Comparison of ENCODE assay signal across 1 cellular context in the genomic region with DNA sequence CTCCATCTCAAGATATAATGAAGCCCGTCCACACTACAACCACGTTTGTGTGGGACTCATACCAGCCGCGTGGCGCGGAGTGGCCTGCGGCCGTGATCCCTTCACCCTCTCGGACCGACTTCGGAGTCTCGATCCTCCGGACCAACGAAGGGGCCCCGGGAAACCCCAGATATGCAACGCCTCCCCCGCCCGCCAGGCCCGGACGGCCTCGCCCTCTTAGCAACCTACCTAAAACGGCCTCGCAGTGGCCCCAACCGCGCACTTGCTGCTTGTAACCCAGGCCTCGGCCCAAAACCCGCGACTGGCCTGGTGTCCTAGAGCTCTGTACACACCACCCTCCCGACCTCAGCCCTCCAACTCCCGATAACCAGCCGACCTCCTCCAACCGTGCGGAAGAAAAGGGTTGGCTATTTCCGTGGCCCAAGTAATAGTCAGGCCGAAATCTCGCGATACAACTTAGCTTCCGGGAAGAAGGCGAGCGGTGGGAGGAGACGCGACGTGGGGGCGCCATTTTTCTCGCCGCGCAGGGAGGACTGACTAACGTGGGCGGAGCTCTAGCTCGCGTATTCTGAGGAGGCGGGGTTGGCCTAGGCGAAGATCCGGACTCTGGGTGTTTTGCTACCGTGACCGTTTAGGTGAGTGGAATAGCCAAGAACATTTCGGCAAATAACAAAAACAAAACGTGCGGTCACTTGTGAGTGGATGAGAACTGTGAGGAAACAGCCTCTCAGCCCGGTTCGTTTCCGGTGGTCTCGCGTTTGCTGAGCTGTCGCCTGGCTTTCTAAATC.
TF ChIP-seq lines count a peak whose summit lies in the region.

A gene (plus strand): TSS at position 579 of the 788 bp plus-strand sequence. CDS start 5,722 bp downstream, outside the sequence.
A gene with protein sequence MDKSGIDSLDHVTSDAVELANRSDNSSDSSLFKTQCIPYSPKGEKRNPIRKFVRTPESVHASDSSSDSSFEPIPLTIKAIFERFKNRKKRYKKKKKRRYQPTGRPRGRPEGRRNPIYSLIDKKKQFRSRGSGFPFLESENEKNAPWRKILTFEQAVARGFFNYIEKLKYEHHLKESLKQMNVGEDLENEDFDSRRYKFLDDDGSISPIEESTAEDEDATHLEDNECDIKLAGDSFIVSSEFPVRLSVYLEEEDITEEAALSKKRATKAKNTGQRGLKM (minus strand): TSS at position 402 of the 788 bp plus-strand sequence. CDS start 2,191 bp downstream, outside the sequence.

TF ChIP-seq in HepG2, 621 proteins besides CTCF, POLR2A, EP300 and RAD21 (continued from another document and continues in another):
- TF ChIP-seq, protein P1, sequence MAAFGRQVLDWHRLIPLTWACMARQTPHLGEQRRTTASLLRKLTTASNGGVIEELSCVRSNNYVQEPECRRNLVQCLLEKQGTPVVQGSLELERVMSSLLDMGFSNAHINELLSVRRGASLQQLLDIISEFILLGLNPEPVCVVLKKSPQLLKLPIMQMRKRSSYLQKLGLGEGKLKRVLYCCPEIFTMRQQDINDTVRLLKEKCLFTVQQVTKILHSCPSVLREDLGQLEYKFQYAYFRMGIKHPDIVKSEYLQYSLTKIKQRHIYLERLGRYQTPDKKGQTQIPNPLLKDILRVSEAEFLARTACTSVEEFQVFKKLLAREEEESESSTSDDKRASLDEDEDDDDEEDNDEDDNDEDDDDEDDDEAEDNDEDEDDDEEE (CRISPR knock-in tag; IDR thresholded peaks at IDR 0.05): no peak
- TF ChIP-seq SKI (IDR thresholded peaks at IDR 0.05; ENCODE audit: partially characterized antibody): no peak
- TF ChIP-seq, protein P2, sequence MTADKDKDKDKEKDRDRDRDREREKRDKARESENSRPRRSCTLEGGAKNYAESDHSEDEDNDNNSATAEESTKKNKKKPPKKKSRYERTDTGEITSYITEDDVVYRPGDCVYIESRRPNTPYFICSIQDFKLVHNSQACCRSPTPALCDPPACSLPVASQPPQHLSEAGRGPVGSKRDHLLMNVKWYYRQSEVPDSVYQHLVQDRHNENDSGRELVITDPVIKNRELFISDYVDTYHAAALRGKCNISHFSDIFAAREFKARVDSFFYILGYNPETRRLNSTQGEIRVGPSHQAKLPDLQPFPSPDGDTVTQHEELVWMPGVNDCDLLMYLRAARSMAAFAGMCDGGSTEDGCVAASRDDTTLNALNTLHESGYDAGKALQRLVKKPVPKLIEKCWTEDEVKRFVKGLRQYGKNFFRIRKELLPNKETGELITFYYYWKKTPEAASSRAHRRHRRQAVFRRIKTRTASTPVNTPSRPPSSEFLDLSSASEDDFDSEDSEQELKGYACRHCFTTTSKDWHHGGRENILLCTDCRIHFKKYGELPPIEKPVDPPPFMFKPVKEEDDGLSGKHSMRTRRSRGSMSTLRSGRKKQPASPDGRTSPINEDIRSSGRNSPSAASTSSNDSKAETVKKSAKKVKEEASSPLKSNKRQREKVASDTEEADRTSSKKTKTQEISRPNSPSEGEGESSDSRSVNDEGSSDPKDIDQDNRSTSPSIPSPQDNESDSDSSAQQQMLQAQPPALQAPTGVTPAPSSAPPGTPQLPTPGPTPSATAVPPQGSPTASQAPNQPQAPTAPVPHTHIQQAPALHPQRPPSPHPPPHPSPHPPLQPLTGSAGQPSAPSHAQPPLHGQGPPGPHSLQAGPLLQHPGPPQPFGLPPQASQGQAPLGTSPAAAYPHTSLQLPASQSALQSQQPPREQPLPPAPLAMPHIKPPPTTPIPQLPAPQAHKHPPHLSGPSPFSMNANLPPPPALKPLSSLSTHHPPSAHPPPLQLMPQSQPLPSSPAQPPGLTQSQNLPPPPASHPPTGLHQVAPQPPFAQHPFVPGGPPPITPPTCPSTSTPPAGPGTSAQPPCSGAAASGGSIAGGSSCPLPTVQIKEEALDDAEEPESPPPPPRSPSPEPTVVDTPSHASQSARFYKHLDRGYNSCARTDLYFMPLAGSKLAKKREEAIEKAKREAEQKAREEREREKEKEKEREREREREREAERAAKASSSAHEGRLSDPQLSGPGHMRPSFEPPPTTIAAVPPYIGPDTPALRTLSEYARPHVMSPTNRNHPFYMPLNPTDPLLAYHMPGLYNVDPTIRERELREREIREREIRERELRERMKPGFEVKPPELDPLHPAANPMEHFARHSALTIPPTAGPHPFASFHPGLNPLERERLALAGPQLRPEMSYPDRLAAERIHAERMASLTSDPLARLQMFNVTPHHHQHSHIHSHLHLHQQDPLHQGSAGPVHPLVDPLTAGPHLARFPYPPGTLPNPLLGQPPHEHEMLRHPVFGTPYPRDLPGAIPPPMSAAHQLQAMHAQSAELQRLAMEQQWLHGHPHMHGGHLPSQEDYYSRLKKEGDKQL (CRISPR knock-in tag; IDR thresholded peaks at IDR 0.05; ENCODE audit: low read depth): 0 out of 2 replicates have a peak, but pooled peaks have one; percentile 29
- no peak for TF ChIP-seq EEA1 (CRISPR knock-in tag; IDR thresholded peaks at IDR 0.05; ENCODE audit: borderline replicate concordance)
- TF ChIP-seq CHD4 (IDR thresholded peaks at IDR 0.05; ENCODE audit: borderline replicate concordance, low read length): no peak
- TF ChIP-seq ZNF263 (CRISPR knock-in tag; IDR thresholded peaks at IDR 0.05): peak; percentile 22; the same call in 1 of the 2 replicates
- TF ChIP-seq ZNF644 (CRISPR knock-in tag; IDR thresholded peaks at IDR 0.05; ENCODE audit: low read depth): no peak
- peak; percentile 70; the same call in 1 of the 2 replicates for TF ChIP-seq HOXA5 (CRISPR knock-in tag; IDR thresholded peaks at IDR 0.05)
- TF ChIP-seq ZNF883 (CRISPR knock-in tag; IDR thresholded peaks at IDR 0.05; ENCODE audit: not compliant biosample characterization): peak; percentile 95
- TF ChIP-seq MBNL3 (CRISPR knock-in tag; conservative IDR thresholded peaks at IDR 0.05): no peak
- TF ChIP-seq, protein P3, sequence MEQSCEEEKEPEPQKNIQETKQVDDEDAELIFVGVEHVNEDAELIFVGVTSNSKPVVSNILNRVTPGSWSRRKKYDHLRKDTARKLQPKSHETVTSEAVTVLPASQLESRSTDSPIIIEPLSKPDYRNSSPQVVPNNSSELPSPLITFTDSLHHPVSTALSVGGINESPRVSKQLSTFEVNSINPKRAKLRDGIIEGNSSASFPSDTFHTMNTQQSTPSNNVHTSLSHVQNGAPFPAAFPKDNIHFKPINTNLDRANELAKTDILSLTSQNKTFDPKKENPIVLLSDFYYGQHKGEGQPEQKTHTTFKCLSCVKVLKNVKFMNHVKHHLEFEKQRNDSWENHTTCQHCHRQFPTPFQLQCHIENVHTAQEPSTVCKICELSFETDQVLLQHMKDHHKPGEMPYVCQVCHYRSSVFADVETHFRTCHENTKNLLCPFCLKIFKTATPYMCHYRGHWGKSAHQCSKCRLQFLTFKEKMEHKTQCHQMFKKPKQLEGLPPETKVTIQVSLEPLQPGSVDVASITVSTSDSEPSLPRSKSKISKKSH (CRISPR knock-in tag; IDR thresholded peaks at IDR 0.05; ENCODE audit: borderline replicate concordance): no peak
- TF ChIP-seq ZNF850 (CRISPR knock-in tag; conservative IDR thresholded peaks at IDR 0.05): no peak
- TF ChIP-seq RARA (CRISPR knock-in tag; IDR thresholded peaks at IDR 0.05): peak; percentile 28; the same call in 1 of the 2 replicates
- TF ChIP-seq, protein P4, sequence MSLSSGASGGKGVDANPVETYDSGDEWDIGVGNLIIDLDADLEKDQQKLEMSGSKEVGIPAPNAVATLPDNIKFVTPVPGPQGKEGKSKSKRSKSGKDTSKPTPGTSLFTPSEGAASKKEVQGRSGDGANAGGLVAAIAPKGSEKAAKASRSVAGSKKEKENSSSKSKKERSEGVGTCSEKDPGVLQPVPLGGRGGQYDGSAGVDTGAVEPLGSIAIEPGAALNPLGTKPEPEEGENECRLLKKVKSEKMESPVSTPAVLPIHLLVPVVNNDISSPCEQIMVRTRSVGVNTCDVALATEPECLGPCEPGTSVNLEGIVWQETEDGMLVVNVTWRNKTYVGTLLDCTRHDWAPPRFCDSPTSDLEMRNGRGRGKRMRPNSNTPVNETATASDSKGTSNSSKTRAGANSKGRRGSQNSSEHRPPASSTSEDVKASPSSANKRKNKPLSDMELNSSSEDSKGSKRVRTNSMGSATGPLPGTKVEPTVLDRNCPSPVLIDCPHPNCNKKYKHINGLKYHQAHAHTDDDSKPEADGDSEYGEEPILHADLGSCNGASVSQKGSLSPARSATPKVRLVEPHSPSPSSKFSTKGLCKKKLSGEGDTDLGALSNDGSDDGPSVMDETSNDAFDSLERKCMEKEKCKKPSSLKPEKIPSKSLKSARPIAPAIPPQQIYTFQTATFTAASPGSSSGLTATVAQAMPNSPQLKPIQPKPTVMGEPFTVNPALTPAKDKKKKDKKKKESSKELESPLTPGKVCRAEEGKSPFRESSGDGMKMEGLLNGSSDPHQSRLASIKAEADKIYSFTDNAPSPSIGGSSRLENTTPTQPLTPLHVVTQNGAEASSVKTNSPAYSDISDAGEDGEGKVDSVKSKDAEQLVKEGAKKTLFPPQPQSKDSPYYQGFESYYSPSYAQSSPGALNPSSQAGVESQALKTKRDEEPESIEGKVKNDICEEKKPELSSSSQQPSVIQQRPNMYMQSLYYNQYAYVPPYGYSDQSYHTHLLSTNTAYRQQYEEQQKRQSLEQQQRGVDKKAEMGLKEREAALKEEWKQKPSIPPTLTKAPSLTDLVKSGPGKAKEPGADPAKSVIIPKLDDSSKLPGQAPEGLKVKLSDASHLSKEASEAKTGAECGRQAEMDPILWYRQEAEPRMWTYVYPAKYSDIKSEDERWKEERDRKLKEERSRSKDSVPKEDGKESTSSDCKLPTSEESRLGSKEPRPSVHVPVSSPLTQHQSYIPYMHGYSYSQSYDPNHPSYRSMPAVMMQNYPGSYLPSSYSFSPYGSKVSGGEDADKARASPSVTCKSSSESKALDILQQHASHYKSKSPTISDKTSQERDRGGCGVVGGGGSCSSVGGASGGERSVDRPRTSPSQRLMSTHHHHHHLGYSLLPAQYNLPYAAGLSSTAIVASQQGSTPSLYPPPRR (CRISPR knock-in tag; IDR thresholded peaks at IDR 0.05; ENCODE audit: borderline replicate concordance): peak; percentile 34; the same call in 1 of the 2 replicates
- TF ChIP-seq PRPF4 (IDR thresholded peaks at IDR 0.05; ENCODE audit: low read depth, low read length, poor library complexity, severe bottlenecking): no peak
- TF ChIP-seq ATF1 (CRISPR knock-in tag; IDR thresholded peaks at IDR 0.05): peak; percentile 27; the same call in 1 of the 2 replicates
- peak; percentile 74; the same call in 1 of the 2 replicates for TF ChIP-seq ISL2 (CRISPR knock-in tag; IDR thresholded peaks at IDR 0.05)
- TF ChIP-seq, protein P5, sequence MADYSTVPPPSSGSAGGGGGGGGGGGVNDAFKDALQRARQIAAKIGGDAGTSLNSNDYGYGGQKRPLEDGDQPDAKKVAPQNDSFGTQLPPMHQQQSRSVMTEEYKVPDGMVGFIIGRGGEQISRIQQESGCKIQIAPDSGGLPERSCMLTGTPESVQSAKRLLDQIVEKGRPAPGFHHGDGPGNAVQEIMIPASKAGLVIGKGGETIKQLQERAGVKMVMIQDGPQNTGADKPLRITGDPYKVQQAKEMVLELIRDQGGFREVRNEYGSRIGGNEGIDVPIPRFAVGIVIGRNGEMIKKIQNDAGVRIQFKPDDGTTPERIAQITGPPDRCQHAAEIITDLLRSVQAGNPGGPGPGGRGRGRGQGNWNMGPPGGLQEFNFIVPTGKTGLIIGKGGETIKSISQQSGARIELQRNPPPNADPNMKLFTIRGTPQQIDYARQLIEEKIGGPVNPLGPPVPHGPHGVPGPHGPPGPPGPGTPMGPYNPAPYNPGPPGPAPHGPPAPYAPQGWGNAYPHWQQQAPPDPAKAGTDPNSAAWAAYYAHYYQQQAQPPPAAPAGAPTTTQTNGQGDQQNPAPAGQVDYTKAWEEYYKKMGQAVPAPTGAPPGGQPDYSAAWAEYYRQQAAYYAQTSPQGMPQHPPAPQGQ (CRISPR knock-in tag; IDR thresholded peaks at IDR 0.05; ENCODE audit: borderline replicate concordance): no peak
- TF ChIP-seq TMF1 (CRISPR knock-in tag; IDR thresholded peaks at IDR 0.05; ENCODE audit: low read depth): no peak
- peak; percentile 95 for TF ChIP-seq RBM39 (IDR thresholded peaks at IDR 0.05; ENCODE audit: low read depth, low read length, poor library complexity, severe bottlenecking)
- peak; percentile 78; the same call in 1 of the 2 replicates for TF ChIP-seq ZNF605 (CRISPR knock-in tag; IDR thresholded peaks at IDR 0.05)
- TF ChIP-seq, protein P6, sequence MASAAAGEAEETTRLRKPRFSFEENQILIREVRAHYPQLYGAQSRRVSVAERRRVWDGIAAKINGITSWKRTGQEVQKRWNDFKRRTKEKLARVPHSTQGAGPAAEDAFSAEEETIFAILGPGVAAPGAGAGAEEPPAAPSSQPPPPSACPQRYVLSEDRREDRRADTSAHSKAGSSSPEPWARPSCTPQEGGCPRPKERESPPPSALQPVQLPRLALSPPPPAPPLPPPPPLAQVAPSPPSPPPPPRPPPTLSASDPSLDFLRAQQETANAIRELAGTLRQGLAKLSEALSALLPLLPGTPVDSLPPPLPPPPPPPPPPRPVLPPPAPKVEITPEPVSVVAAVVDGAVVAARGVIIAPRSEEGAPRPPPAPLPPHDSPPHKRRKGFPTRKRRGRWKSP (CRISPR knock-in tag; IDR thresholded peaks at IDR 0.05): peak; percentile 72; the same call in 1 of the 2 replicates
- peak; percentile 79 for TF ChIP-seq ERF (CRISPR knock-in tag; IDR thresholded peaks at IDR 0.05)
- TF ChIP-seq SNRNP70 (IDR thresholded peaks at IDR 0.05; ENCODE audit: low read depth, low read length): no peak
- TF ChIP-seq RBAK (CRISPR knock-in tag; IDR thresholded peaks at IDR 0.05): no peak
- TF ChIP-seq, protein P7, sequence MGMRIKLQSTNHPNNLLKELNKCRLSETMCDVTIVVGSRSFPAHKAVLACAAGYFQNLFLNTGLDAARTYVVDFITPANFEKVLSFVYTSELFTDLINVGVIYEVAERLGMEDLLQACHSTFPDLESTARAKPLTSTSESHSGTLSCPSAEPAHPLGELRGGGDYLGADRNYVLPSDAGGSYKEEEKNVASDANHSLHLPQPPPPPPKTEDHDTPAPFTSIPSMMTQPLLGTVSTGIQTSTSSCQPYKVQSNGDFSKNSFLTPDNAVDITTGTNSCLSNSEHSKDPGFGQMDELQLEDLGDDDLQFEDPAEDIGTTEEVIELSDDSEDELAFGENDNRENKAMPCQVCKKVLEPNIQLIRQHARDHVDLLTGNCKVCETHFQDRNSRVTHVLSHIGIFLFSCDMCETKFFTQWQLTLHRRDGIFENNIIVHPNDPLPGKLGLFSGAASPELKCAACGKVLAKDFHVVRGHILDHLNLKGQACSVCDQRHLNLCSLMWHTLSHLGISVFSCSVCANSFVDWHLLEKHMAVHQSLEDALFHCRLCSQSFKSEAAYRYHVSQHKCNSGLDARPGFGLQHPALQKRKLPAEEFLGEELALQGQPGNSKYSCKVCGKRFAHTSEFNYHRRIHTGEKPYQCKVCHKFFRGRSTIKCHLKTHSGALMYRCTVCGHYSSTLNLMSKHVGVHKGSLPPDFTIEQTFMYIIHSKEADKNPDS (CRISPR knock-in tag; IDR thresholded peaks at IDR 0.05): 0 out of 2 replicates have a peak, but pooled peaks have one; percentile 3
- peak; percentile 69 for TF ChIP-seq NR2C2 (CRISPR knock-in tag; IDR thresholded peaks at IDR 0.05; ENCODE audit: borderline replicate concordance)
- 0 out of 2 replicates have a peak, but pooled peaks have one; percentile 22 for TF ChIP-seq ZNF3 (CRISPR knock-in tag; IDR thresholded peaks at IDR 0.05)
- no peak for TF ChIP-seq ZNF776 (CRISPR knock-in tag; IDR thresholded peaks at IDR 0.05)
- peak; percentile 43; the same call in 1 of the 2 replicates for TF ChIP-seq ZNF761 (CRISPR knock-in tag; conservative IDR thresholded peaks at IDR 0.05)
- peak; percentile 92 for TF ChIP-seq ASH2L (IDR thresholded peaks at IDR 0.05; ENCODE audit: insufficient read length, low read depth, low read length)
- TF ChIP-seq, protein P8, sequence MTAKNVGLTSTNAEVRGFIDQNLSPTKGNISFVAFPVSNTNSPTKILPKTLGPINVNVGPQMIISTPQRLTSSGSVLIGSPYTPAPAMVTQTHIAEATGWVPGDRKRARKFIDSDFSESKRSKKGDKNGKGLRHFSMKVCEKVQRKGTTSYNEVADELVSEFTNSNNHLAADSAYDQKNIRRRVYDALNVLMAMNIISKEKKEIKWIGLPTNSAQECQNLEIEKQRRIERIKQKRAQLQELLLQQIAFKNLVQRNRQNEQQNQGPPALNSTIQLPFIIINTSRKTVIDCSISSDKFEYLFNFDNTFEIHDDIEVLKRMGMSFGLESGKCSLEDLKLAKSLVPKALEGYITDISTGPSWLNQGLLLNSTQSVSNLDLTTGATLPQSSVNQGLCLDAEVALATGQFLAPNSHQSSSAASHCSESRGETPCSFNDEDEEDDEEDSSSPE (CRISPR knock-in tag; IDR thresholded peaks at IDR 0.05): peak; percentile 49
